In the genomic region with DNA sequence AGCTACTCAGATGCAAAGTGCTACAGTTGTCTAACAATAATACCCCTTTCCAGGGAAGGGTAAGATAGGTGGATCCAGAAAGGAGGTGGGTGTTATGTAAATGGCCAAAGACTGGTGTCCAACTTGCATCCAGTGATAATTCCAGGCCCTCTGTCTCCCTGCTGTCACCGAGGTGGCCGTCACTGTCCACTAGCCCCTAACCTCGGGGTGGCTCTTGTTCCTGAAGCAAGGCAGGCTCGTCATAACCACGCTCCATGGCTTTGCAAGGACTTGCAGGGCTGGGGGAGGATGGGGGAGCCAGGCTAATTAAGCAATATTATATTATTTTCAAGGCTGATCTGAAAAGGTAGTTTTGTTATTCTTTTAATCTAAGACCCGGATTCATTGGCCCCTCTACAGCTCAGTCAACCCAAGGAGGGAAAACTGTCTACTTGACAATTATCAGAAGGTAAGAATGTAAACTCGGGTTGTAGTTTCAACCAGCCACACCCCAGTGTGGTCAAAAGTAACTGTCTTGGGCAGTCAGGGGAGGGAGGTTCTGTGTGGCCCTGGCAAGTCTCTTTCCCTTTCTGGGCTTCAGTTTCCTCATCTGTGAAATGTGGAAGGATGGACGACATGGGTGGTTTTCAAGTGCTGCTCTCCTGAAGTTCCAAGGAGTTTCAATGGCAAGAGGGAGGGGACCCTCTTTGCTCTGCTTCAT, we compare ENCODE assay signal across 23 cellular contexts.
DNase-seq lines count a peak whose midpoint lies in the region; ATAC-seq, FAIRE-seq and TF ChIP-seq lines count a peak whose summit lies in the region.
"Had no signal": no experiment of that assay in that cellular context is flagged by ENCODE, and none has a peak within 500 bp of the region (broad histone marks: within the 10 kb centered on the region; RNA-seq: fewer than 3 reads in every experiment).

No MANE protein-coding gene starts in this region.

- no peaks in the 10 kb centered on the region for H3K9me3 ChIP-seq in kidney (ENCODE audit: control insufficient read depth in 1 of 2, low read length in 2 of 2)

- no peaks in the 10 kb centered on the region for H3K36me3 ChIP-seq in kidney (ENCODE audit: control insufficient read depth in 1 of 2, insufficient read depth in 2 of 2, low read length in 2 of 2)

- H3K27ac ChIP-seq in kidney (ENCODE audit: low read depth in 2 of 2, low read length in 2 of 2), result peak overlapping the region; percentile 81 to 87
- H3K27ac ChIP-seq: foreskin keratinocyte had no signal

- TF ChIP-seq CTCF in kidney (IDR thresholded peaks at IDR 0.05; ENCODE audit: borderline replicate concordance, extremely low read depth, insufficient read depth), result no peak
- no peak for TF ChIP-seq CTCF in type B pancreatic cell (conservative IDR thresholded peaks at IDR 0.05)

- peaks cover 10% of the 10 kb centered on the region for H3K4me1 Mint-ChIP-seq in type B pancreatic cell (ENCODE audit: unreplicated experiment)

- H3K9ac ChIP-seq in kidney (ENCODE audit: low read length in 2 of 2), result peak overlapping the region in 1 of 2 donors; percentile 3

- peaks cover 9% of the 10 kb centered on the region for H3K9me3 Mint-ChIP-seq in type B pancreatic cell
- H3K9me3 Mint-ChIP-seq: activated naive CD4-positive, alpha-beta T cell treated with anti-CD3 and anti-CD28 coated beads, Interleukin-2, amount 50 U/mL, for 24 hours had no signal

- H3K4me3 ChIP-seq in kidney (ENCODE audit: low read length in 2 of 2), result no peak overlapping the region

- ATAC-seq in Right ventricle myocardium superior (ENCODE audit: poor library complexity) (no peak), HG02885 (IDR thresholded peaks at IDR 0.05; ENCODE audit: poor library complexity, unreplicated experiment) (no peak)
- ATAC-seq: activated CD4-positive, alpha-beta T cell treated with anti-CD3 and anti-CD28 coated beads for 36 hours; foreskin keratinocyte; stimulated activated naive CD8-positive, alpha-beta T cell treated with anti-CD3 and anti-CD28 coated beads, Interleukin-15, Interleukin-2, amounts not matched to agents 100 U/mL and 50 U/mL, for 24 hours had no signal

- DNase-seq in cardiac septum (ENCODE audit: low spot score) (peak; percentile 20), Right ventricle myocardium superior (no peak), NOMO-1 treated with DMSO at 0.1 percent for 48 hours (lab: John Stamatoyannopoulos, UW; ENCODE audit: unreplicated experiment) (peak; percentile 9), kidney (no peak), type B pancreatic cell (ENCODE audit: extremely low spot score, unreplicated experiment) (no peak), dermis blood vessel endothelial cell (no peak), NCI-H2081 treated with DMSO at 0.1 percent for 48 hours (lab: John Stamatoyannopoulos, UW) (no peak)
- DNase-seq: activated CD4-positive, alpha-beta T cell treated with anti-CD3 and anti-CD28 coated beads for 36 hours; CD4-positive, alpha-beta memory T cell; DND-41; foreskin keratinocyte; H7; hypothalamus; kidney glomerular epithelial cell; mesenchymal stem cell; NCI-H1092 treated with DMSO at 0.1 percent for 48 hours; NCI-H524; SIG-M5; stimulated activated naive CD8-positive, alpha-beta T cell treated with anti-CD3 and anti-CD28 coated beads, Interleukin-15, Interleukin-2, amounts not matched to agents 100 U/mL and 50 U/mL, for 24 hours; T-helper 9 cell had no signal

- intact Hi-C loops in cardiac septum (cut with DNase I) (no loop called here), Right ventricle myocardium superior (cut with DNase I) (no loop called here), kidney (cut with DNase I) (no loop called here)

- peaks cover 43 to 46% of the 10 kb centered on the region in 2 donors for H3K4me1 ChIP-seq in kidney (ENCODE audit: control insufficient read depth in 1 of 2, insufficient read depth in 1 of 2, low read depth in 1 of 2, low read length in 2 of 2)
- H3K4me1 ChIP-seq: foreskin keratinocyte had no signal

- no peak for FAIRE-seq in kidney (lab: Jason Lieb, UNC)
- FAIRE-seq: colon had no signal

- peak overlapping the region; percentile 28 for H3K4me3 Mint-ChIP-seq in type B pancreatic cell
- H3K4me3 Mint-ChIP-seq: activated CD4-positive, alpha-beta T cell treated with anti-CD3 and anti-CD28 coated beads for 36 hours; activated naive CD4-positive, alpha-beta T cell treated with anti-CD3 and anti-CD28 coated beads, Interleukin-2, amount 50 U/mL, for 24 hours; CD4-positive, alpha-beta memory T cell had no signal

- H3K36me3 Mint-ChIP-seq in type B pancreatic cell, result peaks cover 31% of the 10 kb centered on the region

- H3K27me3 Mint-ChIP-seq in type B pancreatic cell, result no peaks in the 10 kb centered on the region
- H3K27me3 Mint-ChIP-seq: activated CD4-positive, alpha-beta T cell treated with anti-CD3 and anti-CD28 coated beads for 36 hours; activated naive CD4-positive, alpha-beta T cell treated with anti-CD3 and anti-CD28 coated beads, Interleukin-2, amount 50 U/mL, for 24 hours; CD4-positive, alpha-beta memory T cell had no signal

- H3K27ac Mint-ChIP-seq in type B pancreatic cell, result peak overlapping the region; percentile 5
- H3K27ac Mint-ChIP-seq: activated CD4-positive, alpha-beta T cell treated with anti-CD3 and anti-CD28 coated beads for 36 hours; activated naive CD4-positive, alpha-beta T cell treated with anti-CD3 and anti-CD28 coated beads, Interleukin-2, amount 50 U/mL, for 24 hours had no signal

Comparison
In these comparisons a context has a peak if more than half of its experiments do, and no peak if none do; other contexts are left out.
1. DNase-seq: peak in cardiac septum (single experiment) and NOMO-1 treated with DMSO at 0.1 percent for 48 hours (single experiment); none in Right ventricle myocardium superior (single experiment), kidney (single experiment), type B pancreatic cell (single experiment), dermis blood vessel endothelial cell (single experiment) and NCI-H2081 treated with DMSO at 0.1 percent for 48 hours (single experiment).